In the genomic region with DNA sequence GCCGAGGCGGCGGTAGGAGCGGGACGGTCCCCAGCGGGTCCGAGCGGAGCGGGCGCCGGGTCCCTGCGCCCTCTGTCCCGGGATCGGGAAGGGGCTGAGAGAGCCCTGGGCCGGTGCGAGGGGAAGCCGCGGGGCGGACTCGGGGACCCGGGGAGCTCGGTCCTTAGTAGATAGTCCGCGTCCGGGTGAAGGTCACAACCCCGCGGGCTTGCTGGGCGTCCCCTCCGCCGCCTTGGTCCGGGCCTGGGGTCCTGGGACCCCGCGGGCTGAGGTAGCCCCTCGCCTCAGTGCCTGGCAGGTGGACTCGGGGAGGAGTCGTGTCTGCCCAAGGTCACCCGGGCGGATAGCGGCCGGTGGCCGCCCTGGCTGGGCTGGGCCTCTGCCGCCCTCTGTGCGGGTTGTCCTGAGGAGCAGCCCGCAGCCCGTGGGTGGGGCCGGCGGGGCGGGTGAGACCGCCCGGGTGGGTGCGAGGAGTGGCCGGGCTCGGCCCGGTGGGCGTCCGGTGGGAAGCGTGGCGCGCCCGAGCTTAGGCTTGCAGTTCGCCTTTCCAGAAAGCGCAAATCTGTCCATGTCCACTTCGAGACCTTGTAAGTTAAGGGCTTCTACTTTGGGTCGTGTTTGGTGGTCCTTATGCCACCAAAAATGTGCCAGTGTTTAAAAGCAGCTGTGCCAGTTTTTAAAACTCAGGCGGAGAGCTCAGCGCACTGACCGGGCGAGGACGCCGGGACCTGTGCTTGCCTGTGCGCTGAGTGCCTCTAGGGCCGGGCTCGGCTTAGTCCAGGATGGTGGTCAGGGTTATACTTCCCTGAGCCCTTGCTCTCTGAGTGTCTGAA, we compare ENCODE assay signal across 1 cellular context.
A peak's percentile ranks its signal among the peaks of the same experiment; 100 is the strongest.
TF ChIP-seq lines count a peak whose summit lies in the region.

No MANE protein-coding gene starts in this region.

TF ChIP-seq in K562, 482 proteins besides CTCF, POLR2A, EP300 and RAD21 (continued from another document and continues in another):
- no peak for TF ChIP-seq TEAD4 (IDR thresholded peaks at IDR 0.05; ENCODE audit: low read length)
- no peak for TF ChIP-seq TEAD4 (CRISPR knock-in tag; IDR thresholded peaks at IDR 0.05; ENCODE audit: borderline replicate concordance)
- peak in 1 of 3 experiments; percentile 7 for TF ChIP-seq YY1 (IDR thresholded peaks at IDR 0.05; ENCODE audit: borderline replicate concordance in 1 of 3, control insufficient read depth in 1 of 3, extremely low read depth in 1 of 3, insufficient read depth in 3 of 3, insufficient read length in 1 of 3, insufficient replicate concordance in 2 of 3, low read depth in 1 of 3, low read length in 2 of 3)
- no peak for TF ChIP-seq MAFK (IDR thresholded peaks at IDR 0.05; ENCODE audit: low read length)
- 0 out of 2 replicates have a peak, but pooled peaks have one; percentile 54 for TF ChIP-seq ZBTB1 (CRISPR knock-in tag; IDR thresholded peaks at IDR 0.05; ENCODE audit: borderline replicate concordance, low read depth)
- TF ChIP-seq SP1 (CRISPR knock-in tag; IDR thresholded peaks at IDR 0.05) = peak; percentile 41; the same call in 1 of the 2 replicates
- TF ChIP-seq, protein P1, sequence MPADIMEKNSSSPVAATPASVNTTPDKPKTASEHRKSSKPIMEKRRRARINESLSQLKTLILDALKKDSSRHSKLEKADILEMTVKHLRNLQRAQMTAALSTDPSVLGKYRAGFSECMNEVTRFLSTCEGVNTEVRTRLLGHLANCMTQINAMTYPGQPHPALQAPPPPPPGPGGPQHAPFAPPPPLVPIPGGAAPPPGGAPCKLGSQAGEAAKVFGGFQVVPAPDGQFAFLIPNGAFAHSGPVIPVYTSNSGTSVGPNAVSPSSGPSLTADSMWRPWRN (IDR thresholded peaks at IDR 0.05; ENCODE audit: low read depth) = no peak
- no peak for TF ChIP-seq NFE2 (IDR thresholded peaks at IDR 0.05; ENCODE audit: low read depth)
- TF ChIP-seq ZNF696 (CRISPR knock-in tag; conservative IDR thresholded peaks at IDR 0.05) = no peak
- TF ChIP-seq ZNF77 (CRISPR knock-in tag; IDR thresholded peaks at IDR 0.05) = no peak
- TF ChIP-seq ESRRB (CRISPR knock-in tag; IDR thresholded peaks at IDR 0.05; ENCODE audit: borderline replicate concordance) = no peak
- no peak for TF ChIP-seq TEAD2 (tag; IDR thresholded peaks at IDR 0.05)
- TF ChIP-seq PHF20 (IDR thresholded peaks at IDR 0.05; ENCODE audit: partially characterized antibody) = no peak
- peak; percentile 82 for TF ChIP-seq RBBP5 (IDR thresholded peaks at IDR 0.05; ENCODE audit: borderline replicate concordance, insufficient read depth, low read length, poor library complexity, severe bottlenecking)
- TF ChIP-seq, protein P2, sequence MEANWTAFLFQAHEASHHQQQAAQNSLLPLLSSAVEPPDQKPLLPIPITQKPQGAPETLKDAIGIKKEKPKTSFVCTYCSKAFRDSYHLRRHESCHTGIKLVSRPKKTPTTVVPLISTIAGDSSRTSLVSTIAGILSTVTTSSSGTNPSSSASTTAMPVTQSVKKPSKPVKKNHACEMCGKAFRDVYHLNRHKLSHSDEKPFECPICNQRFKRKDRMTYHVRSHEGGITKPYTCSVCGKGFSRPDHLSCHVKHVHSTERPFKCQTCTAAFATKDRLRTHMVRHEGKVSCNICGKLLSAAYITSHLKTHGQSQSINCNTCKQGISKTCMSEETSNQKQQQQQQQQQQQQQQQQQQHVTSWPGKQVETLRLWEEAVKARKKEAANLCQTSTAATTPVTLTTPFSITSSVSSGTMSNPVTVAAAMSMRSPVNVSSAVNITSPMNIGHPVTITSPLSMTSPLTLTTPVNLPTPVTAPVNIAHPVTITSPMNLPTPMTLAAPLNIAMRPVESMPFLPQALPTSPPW (CRISPR knock-in tag; IDR thresholded peaks at IDR 0.05) = 0 out of 2 replicates have a peak, but pooled peaks have one; percentile 14
- TF ChIP-seq, protein P3, sequence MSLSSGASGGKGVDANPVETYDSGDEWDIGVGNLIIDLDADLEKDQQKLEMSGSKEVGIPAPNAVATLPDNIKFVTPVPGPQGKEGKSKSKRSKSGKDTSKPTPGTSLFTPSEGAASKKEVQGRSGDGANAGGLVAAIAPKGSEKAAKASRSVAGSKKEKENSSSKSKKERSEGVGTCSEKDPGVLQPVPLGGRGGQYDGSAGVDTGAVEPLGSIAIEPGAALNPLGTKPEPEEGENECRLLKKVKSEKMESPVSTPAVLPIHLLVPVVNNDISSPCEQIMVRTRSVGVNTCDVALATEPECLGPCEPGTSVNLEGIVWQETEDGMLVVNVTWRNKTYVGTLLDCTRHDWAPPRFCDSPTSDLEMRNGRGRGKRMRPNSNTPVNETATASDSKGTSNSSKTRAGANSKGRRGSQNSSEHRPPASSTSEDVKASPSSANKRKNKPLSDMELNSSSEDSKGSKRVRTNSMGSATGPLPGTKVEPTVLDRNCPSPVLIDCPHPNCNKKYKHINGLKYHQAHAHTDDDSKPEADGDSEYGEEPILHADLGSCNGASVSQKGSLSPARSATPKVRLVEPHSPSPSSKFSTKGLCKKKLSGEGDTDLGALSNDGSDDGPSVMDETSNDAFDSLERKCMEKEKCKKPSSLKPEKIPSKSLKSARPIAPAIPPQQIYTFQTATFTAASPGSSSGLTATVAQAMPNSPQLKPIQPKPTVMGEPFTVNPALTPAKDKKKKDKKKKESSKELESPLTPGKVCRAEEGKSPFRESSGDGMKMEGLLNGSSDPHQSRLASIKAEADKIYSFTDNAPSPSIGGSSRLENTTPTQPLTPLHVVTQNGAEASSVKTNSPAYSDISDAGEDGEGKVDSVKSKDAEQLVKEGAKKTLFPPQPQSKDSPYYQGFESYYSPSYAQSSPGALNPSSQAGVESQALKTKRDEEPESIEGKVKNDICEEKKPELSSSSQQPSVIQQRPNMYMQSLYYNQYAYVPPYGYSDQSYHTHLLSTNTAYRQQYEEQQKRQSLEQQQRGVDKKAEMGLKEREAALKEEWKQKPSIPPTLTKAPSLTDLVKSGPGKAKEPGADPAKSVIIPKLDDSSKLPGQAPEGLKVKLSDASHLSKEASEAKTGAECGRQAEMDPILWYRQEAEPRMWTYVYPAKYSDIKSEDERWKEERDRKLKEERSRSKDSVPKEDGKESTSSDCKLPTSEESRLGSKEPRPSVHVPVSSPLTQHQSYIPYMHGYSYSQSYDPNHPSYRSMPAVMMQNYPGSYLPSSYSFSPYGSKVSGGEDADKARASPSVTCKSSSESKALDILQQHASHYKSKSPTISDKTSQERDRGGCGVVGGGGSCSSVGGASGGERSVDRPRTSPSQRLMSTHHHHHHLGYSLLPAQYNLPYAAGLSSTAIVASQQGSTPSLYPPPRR (CRISPR knock-in tag; IDR thresholded peaks at IDR 0.05; ENCODE audit: borderline replicate concordance) = peak; percentile 72; the same call in 1 of the 2 replicates
- TF ChIP-seq, protein P4, sequence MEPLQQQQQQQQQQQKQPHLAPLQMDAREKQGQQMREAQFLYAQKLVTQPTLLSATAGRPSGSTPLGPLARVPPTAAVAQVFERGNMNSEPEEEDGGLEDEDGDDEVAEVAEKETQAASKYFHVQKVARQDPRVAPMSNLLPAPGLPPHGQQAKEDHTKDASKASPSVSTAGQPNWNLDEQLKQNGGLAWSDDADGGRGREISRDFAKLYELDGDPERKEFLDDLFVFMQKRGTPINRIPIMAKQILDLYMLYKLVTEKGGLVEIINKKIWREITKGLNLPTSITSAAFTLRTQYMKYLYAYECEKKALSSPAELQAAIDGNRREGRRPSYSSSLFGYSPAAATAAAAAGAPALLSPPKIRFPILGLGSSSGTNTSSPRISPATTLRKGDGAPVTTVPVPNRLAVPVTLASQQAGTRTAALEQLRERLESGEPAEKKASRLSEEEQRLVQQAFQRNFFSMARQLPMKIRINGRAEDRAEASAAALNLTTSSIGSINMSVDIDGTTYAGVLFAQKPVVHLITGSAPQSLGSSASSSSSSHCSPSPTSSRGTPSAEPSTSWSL (CRISPR knock-in tag; IDR thresholded peaks at IDR 0.05; ENCODE audit: borderline replicate concordance) = no peak
- TF ChIP-seq KDM5B (IDR thresholded peaks at IDR 0.05; ENCODE audit: insufficient replicate concordance, low read depth, low read length) = no peak
- TF ChIP-seq, protein P5, sequence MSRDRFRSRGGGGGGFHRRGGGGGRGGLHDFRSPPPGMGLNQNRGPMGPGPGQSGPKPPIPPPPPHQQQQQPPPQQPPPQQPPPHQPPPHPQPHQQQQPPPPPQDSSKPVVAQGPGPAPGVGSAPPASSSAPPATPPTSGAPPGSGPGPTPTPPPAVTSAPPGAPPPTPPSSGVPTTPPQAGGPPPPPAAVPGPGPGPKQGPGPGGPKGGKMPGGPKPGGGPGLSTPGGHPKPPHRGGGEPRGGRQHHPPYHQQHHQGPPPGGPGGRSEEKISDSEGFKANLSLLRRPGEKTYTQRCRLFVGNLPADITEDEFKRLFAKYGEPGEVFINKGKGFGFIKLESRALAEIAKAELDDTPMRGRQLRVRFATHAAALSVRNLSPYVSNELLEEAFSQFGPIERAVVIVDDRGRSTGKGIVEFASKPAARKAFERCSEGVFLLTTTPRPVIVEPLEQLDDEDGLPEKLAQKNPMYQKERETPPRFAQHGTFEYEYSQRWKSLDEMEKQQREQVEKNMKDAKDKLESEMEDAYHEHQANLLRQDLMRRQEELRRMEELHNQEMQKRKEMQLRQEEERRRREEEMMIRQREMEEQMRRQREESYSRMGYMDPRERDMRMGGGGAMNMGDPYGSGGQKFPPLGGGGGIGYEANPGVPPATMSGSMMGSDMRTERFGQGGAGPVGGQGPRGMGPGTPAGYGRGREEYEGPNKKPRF (IDR thresholded peaks at IDR 0.05; ENCODE audit: low read depth, low read length) = no peak
- TF ChIP-seq ETV5 (CRISPR knock-in tag; IDR thresholded peaks at IDR 0.05; ENCODE audit: low read depth) = peak; percentile 44; the same call in 1 of the 2 replicates
- no peak for TF ChIP-seq BCOR (IDR thresholded peaks at IDR 0.05)
- no peak for TF ChIP-seq EZH2 (IDR thresholded peaks at IDR 0.05; ENCODE audit: borderline replicate concordance, low read depth, low read length)
- TF ChIP-seq HIVEP1 (CRISPR knock-in tag; IDR thresholded peaks at IDR 0.05) = no peak
- TF ChIP-seq ATF1 (CRISPR knock-in tag; IDR thresholded peaks at IDR 0.05) = no peak
- TF ChIP-seq ATF1 (tag; IDR thresholded peaks at IDR 0.05) = no peak
- TF ChIP-seq, protein P6, sequence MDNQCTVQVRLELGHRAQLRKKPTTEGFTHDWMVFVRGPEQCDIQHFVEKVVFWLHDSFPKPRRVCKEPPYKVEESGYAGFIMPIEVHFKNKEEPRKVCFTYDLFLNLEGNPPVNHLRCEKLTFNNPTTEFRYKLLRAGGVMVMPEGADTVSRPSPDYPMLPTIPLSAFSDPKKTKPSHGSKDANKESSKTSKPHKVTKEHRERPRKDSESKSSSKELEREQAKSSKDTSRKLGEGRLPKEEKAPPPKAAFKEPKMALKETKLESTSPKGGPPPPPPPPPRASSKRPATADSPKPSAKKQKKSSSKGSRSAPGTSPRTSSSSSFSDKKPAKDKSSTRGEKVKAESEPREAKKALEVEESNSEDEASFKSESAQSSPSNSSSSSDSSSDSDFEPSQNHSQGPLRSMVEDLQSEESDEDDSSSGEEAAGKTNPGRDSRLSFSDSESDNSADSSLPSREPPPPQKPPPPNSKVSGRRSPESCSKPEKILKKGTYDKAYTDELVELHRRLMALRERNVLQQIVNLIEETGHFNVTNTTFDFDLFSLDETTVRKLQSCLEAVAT (IDR thresholded peaks at IDR 0.05) = 0 out of 4 replicates have a peak, but pooled peaks of 1 of the 2 experiments have one; percentile 37
- no peak for TF ChIP-seq POLR2B (IDR thresholded peaks at IDR 0.05; ENCODE audit: low read depth, partially characterized antibody)
- no peak for TF ChIP-seq ZNF408 (CRISPR knock-in tag; IDR thresholded peaks at IDR 0.05; ENCODE audit: low read depth)
- TF ChIP-seq SAP30 (IDR thresholded peaks at IDR 0.05; ENCODE audit: borderline replicate concordance, insufficient read depth, low read depth, low read length, poor library complexity, severe bottlenecking) = peak; percentile 43
- TF ChIP-seq CHD1 (IDR thresholded peaks at IDR 0.05; ENCODE audit: low read length) = peak; percentile 64
- TF ChIP-seq, protein P7, sequence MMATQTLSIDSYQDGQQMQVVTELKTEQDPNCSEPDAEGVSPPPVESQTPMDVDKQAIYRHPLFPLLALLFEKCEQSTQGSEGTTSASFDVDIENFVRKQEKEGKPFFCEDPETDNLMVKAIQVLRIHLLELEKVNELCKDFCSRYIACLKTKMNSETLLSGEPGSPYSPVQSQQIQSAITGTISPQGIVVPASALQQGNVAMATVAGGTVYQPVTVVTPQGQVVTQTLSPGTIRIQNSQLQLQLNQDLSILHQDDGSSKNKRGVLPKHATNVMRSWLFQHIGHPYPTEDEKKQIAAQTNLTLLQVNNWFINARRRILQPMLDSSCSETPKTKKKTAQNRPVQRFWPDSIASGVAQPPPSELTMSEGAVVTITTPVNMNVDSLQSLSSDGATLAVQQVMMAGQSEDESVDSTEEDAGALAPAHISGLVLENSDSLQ (IDR thresholded peaks at IDR 0.05) = no peak
- TF ChIP-seq HOXB6 (CRISPR knock-in tag; IDR thresholded peaks at IDR 0.05; ENCODE audit: borderline replicate concordance) = no peak
- no peak for TF ChIP-seq MBD2 (IDR thresholded peaks at IDR 0.05; ENCODE audit: borderline replicate concordance, low read depth)
- TF ChIP-seq, protein P8, sequence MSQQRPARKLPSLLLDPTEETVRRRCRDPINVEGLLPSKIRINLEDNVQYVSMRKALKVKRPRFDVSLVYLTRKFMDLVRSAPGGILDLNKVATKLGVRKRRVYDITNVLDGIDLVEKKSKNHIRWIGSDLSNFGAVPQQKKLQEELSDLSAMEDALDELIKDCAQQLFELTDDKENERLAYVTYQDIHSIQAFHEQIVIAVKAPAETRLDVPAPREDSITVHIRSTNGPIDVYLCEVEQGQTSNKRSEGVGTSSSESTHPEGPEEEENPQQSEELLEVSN (IDR thresholded peaks at IDR 0.05; ENCODE audit: borderline replicate concordance in 1 of 2, extremely low read depth in 1 of 2, insufficient read depth in 1 of 2, insufficient read length in 1 of 2, low read depth in 1 of 2, low read length in 1 of 2, poor library complexity in 1 of 2, severe bottlenecking in 1 of 2) = peak in 1 of 2 experiments; percentile 12
- TF ChIP-seq, protein P9, sequence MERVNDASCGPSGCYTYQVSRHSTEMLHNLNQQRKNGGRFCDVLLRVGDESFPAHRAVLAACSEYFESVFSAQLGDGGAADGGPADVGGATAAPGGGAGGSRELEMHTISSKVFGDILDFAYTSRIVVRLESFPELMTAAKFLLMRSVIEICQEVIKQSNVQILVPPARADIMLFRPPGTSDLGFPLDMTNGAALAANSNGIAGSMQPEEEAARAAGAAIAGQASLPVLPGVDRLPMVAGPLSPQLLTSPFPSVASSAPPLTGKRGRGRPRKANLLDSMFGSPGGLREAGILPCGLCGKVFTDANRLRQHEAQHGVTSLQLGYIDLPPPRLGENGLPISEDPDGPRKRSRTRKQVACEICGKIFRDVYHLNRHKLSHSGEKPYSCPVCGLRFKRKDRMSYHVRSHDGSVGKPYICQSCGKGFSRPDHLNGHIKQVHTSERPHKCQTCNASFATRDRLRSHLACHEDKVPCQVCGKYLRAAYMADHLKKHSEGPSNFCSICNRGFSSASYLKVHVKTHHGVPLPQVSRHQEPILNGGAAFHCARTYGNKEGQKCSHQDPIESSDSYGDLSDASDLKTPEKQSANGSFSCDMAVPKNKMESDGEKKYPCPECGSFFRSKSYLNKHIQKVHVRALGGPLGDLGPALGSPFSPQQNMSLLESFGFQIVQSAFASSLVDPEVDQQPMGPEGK (CRISPR knock-in tag; IDR thresholded peaks at IDR 0.05; ENCODE audit: borderline replicate concordance) = no peak
- 0 out of 2 replicates have a peak, but pooled peaks have one; percentile 67 for TF ChIP-seq SRSF3 (IDR thresholded peaks at IDR 0.05; ENCODE audit: insufficient read depth, low read length)
- TF ChIP-seq PCBP1 (IDR thresholded peaks at IDR 0.05; ENCODE audit: low read depth, low read length, poor library complexity, severe bottlenecking) = peak; percentile 89
